9 cellular contexts compared by ENCODE assay signal in the genomic region with DNA sequence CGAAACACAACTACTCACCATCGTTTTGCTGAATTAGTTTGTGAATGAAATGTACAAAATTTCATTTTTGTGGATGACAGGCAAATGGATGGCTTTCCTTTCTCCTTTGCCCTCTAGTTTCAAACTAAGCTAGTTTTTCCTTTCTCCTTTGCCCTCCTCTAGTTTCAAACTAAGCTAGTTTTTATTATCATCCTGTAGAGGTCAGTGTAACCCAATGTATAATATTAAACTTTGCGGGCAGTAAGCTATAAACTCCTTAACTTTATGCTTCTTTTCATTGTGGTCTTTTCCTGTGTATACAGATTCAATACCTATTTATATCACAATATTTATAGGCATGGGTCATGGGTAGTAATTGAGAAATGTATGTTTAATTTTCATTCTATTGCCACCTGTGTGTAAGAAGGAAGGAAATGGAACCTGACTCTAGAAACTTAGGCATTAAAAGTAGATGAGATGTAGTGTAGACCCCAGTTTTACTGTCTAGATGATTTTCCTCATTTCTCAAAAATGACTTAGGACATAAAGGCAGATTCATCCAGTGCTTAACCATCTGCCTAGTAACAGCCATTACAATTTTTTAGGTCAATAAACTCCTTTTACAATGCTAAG. TPM values are rescaled to one million over a fixed set of nuclear protein-coding genes. Genes with fewer than 3 reads are reported as not detected.
DNase-seq lines count a peak whose midpoint lies in the region; ATAC-seq, FAIRE-seq and TF ChIP-seq lines count a peak whose summit lies in the region.
"Had no signal": no experiment of that assay in that cellular context is flagged by ENCODE, and none has a peak within 500 bp of the region (broad histone marks: within the 10 kb centered on the region; RNA-seq: fewer than 3 reads in every experiment).

No MANE protein-coding gene starts in this region.

- no peak for TF ChIP-seq EP300 in GM12878 (IDR thresholded peaks at IDR 0.05; ENCODE audit: borderline replicate concordance in 1 of 2, control insufficient read depth in 1 of 2, low read depth in 2 of 2, low read length in 2 of 2)

- DNase-seq in DMS79 treated with DMSO at 0.1 percent for 48 hours (lab: John Stamatoyannopoulos, UW) (peak; percentile 49), DMS79 (lab: John Stamatoyannopoulos, UW) (no peak), NCI-H2081 treated with DMSO at 0.1 percent for 48 hours (lab: John Stamatoyannopoulos, UW) (peak; percentile 21), GM12878 (ENCODE audit: low read depth, low spot score) (no peak), mucosa of gallbladder (ENCODE audit: low spot score) (no peak)
- no peak for DNase-seq in stimulated activated CD8-positive, alpha-beta memory T cell treated with anti-CD3 and anti-CD28 coated beads, Interleukin-4, amount 100 ng/mL, for 48 hours

- no peak for TF ChIP-seq POLR2A in GM12878 (IDR thresholded peaks at IDR 0.05; ENCODE audit: low read depth, low read length)

- no peaks in the 10 kb centered on the region for H3K79me2 ChIP-seq in GM12878 (ENCODE audit: control insufficient read depth, insufficient read depth, low read length)

- SMC1A ChIA-PET in GM12878 (lab: Charles Lee; ENCODE audit: uncharacterized antibody, unreplicated experiment): interaction anchor here (0.7 to 2.1 kb wide), 16 partner anchors 10 to 720 kb away, joined by 3 to 23 read pairs (median 3); no protein-coding TSS in a partner anchor

- H3K27me3 ChIP-seq in GM12878 (replicated peaks in 1 of 2; ENCODE audit: control insufficient read depth in 2 of 2, insufficient read depth in 2 of 2, low read length in 1 of 2) (no peaks in the 10 kb centered on the region), liver (ENCODE audit: control insufficient read depth in 4 of 4, insufficient read depth in 4 of 4, low read length in 3 of 4) (no peaks in the 10 kb centered on the region)
- H3K27me3 ChIP-seq: BLaER1 had no signal

- TF ChIP-seq RAD21 in GM12878 (IDR thresholded peaks at IDR 0.05; ENCODE audit: insufficient read depth, low read depth, low read length) (peak; percentile 59), liver (IDR thresholded peaks at IDR 0.05) (peak; percentile 67 to 77)

- TF ChIP-seq CTCF in GM12878 (IDR thresholded peaks at IDR 0.05 in 2 of 3, conservative IDR thresholded peaks at IDR 0.05 in 1 of 3; ENCODE audit: control insufficient read depth in 2 of 3, extremely low read depth in 1 of 3, insufficient read depth in 1 of 3, low read depth in 3 of 3, low read length in 3 of 3): peak; percentile 26 to 47 (median 32); a peak in 5 of 6 replicates
- TF ChIP-seq CTCF in liver (IDR thresholded peaks at IDR 0.05; ENCODE audit: low read depth, low read length, missing input control): peak; percentile 43

- no peak overlapping the region for H3K9ac ChIP-seq in GM12878 (ENCODE audit: control insufficient read depth, insufficient read depth, low read length)
- H3K9ac ChIP-seq in liver (ENCODE audit: low read depth in 1 of 2, low read length in 2 of 2): no peak overlapping the region
- H3K9ac ChIP-seq: BLaER1 had no signal

- no peaks in the 10 kb centered on the region for H3K36me3 ChIP-seq in GM12878 (ENCODE audit: control insufficient read depth in 2 of 2, insufficient read depth in 2 of 2, low read length in 1 of 2)
- no peaks in the 10 kb centered on the region for H3K36me3 ChIP-seq in liver (ENCODE audit: control insufficient read depth in 4 of 4, insufficient read depth in 3 of 4, low read depth in 1 of 4, low read length in 3 of 4)

- no TSS peak for BruUV-seq in GM12878 (replicated peaks; lab: Mats Ljungman, UMichigan)

- peak; percentile 75 for ATAC-seq in GM12878
- no peak for ATAC-seq in GM18502 (IDR thresholded peaks at IDR 0.05; ENCODE audit: poor library complexity, unreplicated experiment)

- H3K4me2 ChIP-seq in GM12878 (ENCODE audit: control insufficient read depth, insufficient read depth): no peak overlapping the region
- H3K4me2 ChIP-seq: BLaER1 had no signal

- RAD21 ChIA-PET in GM12878 (lab: Charles Lee; ENCODE audit: unreplicated experiment): interaction anchor here (0.6 to 2.0 kb wide), 18 partner anchors 9 to 1395 kb away, joined by 3 to 15 read pairs (median 3); partner anchors contain the start of gene UBXN4

- CTCF ChIA-PET in GM12878 (lab: Yijun Ruan, JAX): interaction anchor here (0.5 to 5.3 kb wide), 35 partner anchors 10 to 925 kb away, joined by 3 to 54 read pairs (median 4); no protein-coding TSS in a partner anchor

- in situ Hi-C loops in GM12878 (cut with MboI): loop anchor here (25.0 kb wide), 1 partner anchor 1398 kb away; no protein-coding TSS in a partner anchor

- FAIRE-seq in GM12878 (lab: Jason Lieb, UNC): no peak

- H4K20me1 ChIP-seq in GM12878 (ENCODE audit: control insufficient read depth, insufficient read depth): no peaks in the 10 kb centered on the region
- H4K20me1 ChIP-seq: BLaER1 had no signal

- H3K27ac ChIP-seq in GM12878 (ENCODE audit: control insufficient read depth, insufficient read depth): no peak overlapping the region
- no peak overlapping the region for H3K27ac ChIP-seq in liver (ENCODE audit: low read depth in 1 of 2, low read length in 2 of 2)
- H3K27ac ChIP-seq: BLaER1 had no signal

- POLR2A ChIA-PET in GM12878 (lab: Charles Lee): no interaction called here

- H3K9me3 ChIP-seq in GM12878 (replicated peaks; ENCODE audit: control insufficient read depth, insufficient read depth, low read length) (no peaks in the 10 kb centered on the region; the same call in 2 of the 3 replicates), liver (ENCODE audit: control insufficient read depth in 4 of 4, low read length in 3 of 4) (no peaks in the 10 kb centered on the region)

- intact Hi-C loops in GM12878 (cut with micrococcal nuclease; ENCODE audit: unreplicated experiment): loop anchor here (5.0 kb wide), 1 partner anchor 723 kb away; no protein-coding TSS in a partner anchor

- no peak overlapping the region for H3K4me3 ChIP-seq in GM12878
- no peak overlapping the region for H3K4me3 ChIP-seq in liver (ENCODE audit: low read depth in 1 of 3, low read length in 3 of 3)
- H3K4me3 ChIP-seq: BLaER1 had no signal

- no peak overlapping the region for H2AFZ ChIP-seq in GM12878 (ENCODE audit: control insufficient read depth, low read depth, low read length)

- 15% methylated on average over 3 of the region's 3 CpGs for WGBS in GM12878 (ENCODE audit: insufficient coverage, insufficient replicate concordance, low lambda C conversion rate, missing lambda C conversion rate)
- WGBS in liver: 18% methylated on average over 3 of the region's 3 CpGs

- H3K4me1 ChIP-seq in GM12878 (ENCODE audit: control insufficient read depth, insufficient read depth, low read length): no peaks in the 10 kb centered on the region
- H3K4me1 ChIP-seq in liver (ENCODE audit: control insufficient read depth in 4 of 4, insufficient read depth in 4 of 4, low read length in 3 of 4): no peaks in the 10 kb centered on the region

TF ChIP-seq in GM12878, 131 proteins besides CTCF, POLR2A, EP300 and RAD21 (continues in another document):
- no peak for TF ChIP-seq POLR2AphosphoS5 (IDR thresholded peaks at IDR 0.05; ENCODE audit: low read length)
- TF ChIP-seq BCL3 (IDR thresholded peaks at IDR 0.05; ENCODE audit: borderline replicate concordance, insufficient read depth, low read depth, low read length, poor library complexity, severe bottlenecking): no peak

TF ChIP-seq in liver, 16 proteins besides CTCF, POLR2A, EP300 and RAD21:
- TF ChIP-seq GABPA (IDR thresholded peaks at IDR 0.05 in 1 of 2, conservative IDR thresholded peaks at IDR 0.05 in 1 of 2) (no peak), RXRA (IDR thresholded peaks at IDR 0.05) (no peak), ATF3 (IDR thresholded peaks at IDR 0.05) (no peak)

RNA-seq across cellular contexts. Expression of gene MAP3K19, which starts 58.1 kb away (rescaled TPM):
- total RNA-seq in GM12878 (2013; cell fraction: nucleolus; rRNA removed): not detected in 2 replicates
- total RNA-seq in GM12878 (2014; rRNA removed) (not detected in 2 replicates), GM12878 (2014; rRNA removed; fragmentation: Illumina TruSeq; extraction: Trizol) (not detected in 2 replicates), GM12878 (2021) (not detected in 2 replicates), liver (not detected), mucosa of gallbladder (not detected)
- polyA plus RNA-seq in GM12878 (2011; ENCODE audit: low read depth): not detected
- polyA plus RNA-seq in GM12878 (2011; rRNA removed) (not detected in 2 replicates), GM12878 (2014; fragmentation: Illumina TruSeq; extraction: Trizol) (not detected in 2 replicates), GM12878 (2014; fragmentation: Nextera tagmentation; extraction: Ambion mirVana) (not detected), GM12878 (2014; rRNA removed) (0.05 TPM in 1 of 2 replicates, not detected in the other), GM12878 (2016; fragmentation: Nextera tagmentation; extraction: Ambion mirVana) (not detected), liver (not detected)
- not detected in 2 replicates for polyA plus RNA-seq in GM12878 (2011; cell fraction: cytosol; rRNA removed)
- not detected in 2 replicates for polyA plus RNA-seq in GM12878 (2011; cell fraction: nucleus; rRNA removed)
- polyA plus RNA-seq in GM12878 (2012): not detected in 2 replicates
- not detected in 2 replicates for polyA minus RNA-seq in GM12878 (2011; rRNA and poly(A)+ RNA removed)
- not detected in 2 replicates for polyA minus RNA-seq in GM12878 (2011; cell fraction: cytosol; rRNA and poly(A)+ RNA removed)
- not detected in 2 replicates for polyA minus RNA-seq in GM12878 (2011; cell fraction: nucleus; rRNA and poly(A)+ RNA removed)

Comparison
In these comparisons a context has a peak if more than half of its experiments do, and no peak if none do; other contexts are left out.
1. DNase-seq: peak in DMS79 treated with DMSO at 0.1 percent for 48 hours (single experiment) and NCI-H2081 treated with DMSO at 0.1 percent for 48 hours (single experiment); none in DMS79 (single experiment), GM12878 (single experiment), mucosa of gallbladder (single experiment) and stimulated activated CD8-positive, alpha-beta memory T cell treated with anti-CD3 and anti-CD28 coated beads, Interleukin-4, amount 100 ng/mL, for 48 hours (single experiment).